Comparison of ENCODE assay signal across 1 cellular context in genomic region chr2:109554758-109555157, GRCh38.
A peak's percentile ranks its signal among the peaks of the same experiment; 100 is the strongest.
TF ChIP-seq lines count a peak whose summit lies in the region.

No MANE protein-coding gene starts in this region.

TF ChIP-seq in K562, 482 proteins besides CTCF, POLR2A, EP300 and RAD21:
- TF ChIP-seq HSF4 (CRISPR knock-in tag; IDR thresholded peaks at IDR 0.05; ENCODE audit: borderline replicate concordance), result no peak
- no peak for TF ChIP-seq ZNF717 (CRISPR knock-in tag; IDR thresholded peaks at IDR 0.05)
- no peak for TF ChIP-seq ZBTB2 (IDR thresholded peaks at IDR 0.05)
- no peak for TF ChIP-seq L3MBTL2 (IDR thresholded peaks at IDR 0.05)
- no peak for TF ChIP-seq ZNF134 (CRISPR knock-in tag; conservative IDR thresholded peaks at IDR 0.05)
- no peak for TF ChIP-seq XRCC5 (IDR thresholded peaks at IDR 0.05; ENCODE audit: low read depth, low read length)
- TF ChIP-seq MLLT1 (IDR thresholded peaks at IDR 0.05), result no peak
- TF ChIP-seq ZNF589 (CRISPR knock-in tag; IDR thresholded peaks at IDR 0.05; ENCODE audit: low read depth), result no peak
- TF ChIP-seq ZEB2 (IDR thresholded peaks at IDR 0.05), result no peak
- no peak for TF ChIP-seq SNRNP70 (optimal IDR thresholded peaks at IDR 0.05; ENCODE audit: low read depth, low read length)
- no peak for TF ChIP-seq SP2 (IDR thresholded peaks at IDR 0.05; ENCODE audit: extremely low read depth, low read depth, low read length, poor library complexity, severe bottlenecking)
- TF ChIP-seq ZBTB8A (IDR thresholded peaks at IDR 0.05; ENCODE audit: partially characterized antibody), result no peak
- no peak for TF ChIP-seq ZNF239 (CRISPR knock-in tag; IDR thresholded peaks at IDR 0.05)
- no peak for TF ChIP-seq ZNF224 (CRISPR knock-in tag; IDR thresholded peaks at IDR 0.05)
- TF ChIP-seq MYNN (IDR thresholded peaks at IDR 0.05), result no peak
- TF ChIP-seq MYNN (CRISPR knock-in tag; IDR thresholded peaks at IDR 0.05), result no peak
- TF ChIP-seq MEIS2 (IDR thresholded peaks at IDR 0.05; ENCODE audit: partially characterized antibody), result peak; percentile 32
- no peak for TF ChIP-seq ZNF445 (CRISPR knock-in tag; IDR thresholded peaks at IDR 0.05; ENCODE audit: low read depth)
- no peak for TF ChIP-seq SRSF3 (IDR thresholded peaks at IDR 0.05; ENCODE audit: insufficient read depth, low read length)
- TF ChIP-seq EHMT2 (IDR thresholded peaks at IDR 0.05), result no peak
- TF ChIP-seq SUPT5H (IDR thresholded peaks at IDR 0.05), result no peak
- TF ChIP-seq SIRT6 (IDR thresholded peaks at IDR 0.05; ENCODE audit: low read depth, low read length), result no peak
- no peak for TF ChIP-seq HNRNPUL1 (IDR thresholded peaks at IDR 0.05; ENCODE audit: low read length)
- peak; percentile 81 for TF ChIP-seq FOSL1 (tag; conservative IDR thresholded peaks at IDR 0.05)
- 0 out of 2 replicates have a peak, but pooled peaks have one; percentile 54 for TF ChIP-seq MEF2D (tag; conservative IDR thresholded peaks at IDR 0.05; ENCODE audit: low read depth)
- no peak for TF ChIP-seq UBTF (IDR thresholded peaks at IDR 0.05; ENCODE audit: borderline replicate concordance in 1 of 2, low read depth in 2 of 2, low read length in 2 of 2)
- TF ChIP-seq ZBTB26 (CRISPR knock-in tag; IDR thresholded peaks at IDR 0.05), result no peak
- no peak for TF ChIP-seq KAT8 (IDR thresholded peaks at IDR 0.05; ENCODE audit: low read depth)
- TF ChIP-seq CAMTA2 (CRISPR knock-in tag; conservative IDR thresholded peaks at IDR 0.05), result no peak
- 0 out of 2 replicates have a peak, but pooled peaks have one; percentile 20 for TF ChIP-seq OTX1 (CRISPR knock-in tag; IDR thresholded peaks at IDR 0.05)
- TF ChIP-seq SMARCA4 (IDR thresholded peaks at IDR 0.05), result no peak
- no peak for TF ChIP-seq KDM1A (IDR thresholded peaks at IDR 0.05)
- no peak for TF ChIP-seq GTF2E2 (tag; IDR thresholded peaks at IDR 0.05)
- no peak for TF ChIP-seq MEF2A (IDR thresholded peaks at IDR 0.05; ENCODE audit: control insufficient read depth, low read depth, low read length)
- no peak for TF ChIP-seq MAFK (IDR thresholded peaks at IDR 0.05; ENCODE audit: low read length)
- TF ChIP-seq ZNF175 (CRISPR knock-in tag; IDR thresholded peaks at IDR 0.05; ENCODE audit: low read depth), result peak; percentile 54; the same call in 1 of the 2 replicates
- no peak for TF ChIP-seq JUND (IDR thresholded peaks at IDR 0.05; ENCODE audit: borderline replicate concordance, low read depth, low read length)
- peak; percentile 38; the same call in 1 of the 3 replicates for TF ChIP-seq JUND (tag; IDR thresholded peaks at IDR 0.05; ENCODE audit: borderline replicate concordance, low read depth, low read length)
- no peak for TF ChIP-seq STAG1 (CRISPR knock-in tag; IDR thresholded peaks at IDR 0.05; ENCODE audit: borderline replicate concordance)
